30 cellular contexts compared by ENCODE assay signal in the genomic region with DNA sequence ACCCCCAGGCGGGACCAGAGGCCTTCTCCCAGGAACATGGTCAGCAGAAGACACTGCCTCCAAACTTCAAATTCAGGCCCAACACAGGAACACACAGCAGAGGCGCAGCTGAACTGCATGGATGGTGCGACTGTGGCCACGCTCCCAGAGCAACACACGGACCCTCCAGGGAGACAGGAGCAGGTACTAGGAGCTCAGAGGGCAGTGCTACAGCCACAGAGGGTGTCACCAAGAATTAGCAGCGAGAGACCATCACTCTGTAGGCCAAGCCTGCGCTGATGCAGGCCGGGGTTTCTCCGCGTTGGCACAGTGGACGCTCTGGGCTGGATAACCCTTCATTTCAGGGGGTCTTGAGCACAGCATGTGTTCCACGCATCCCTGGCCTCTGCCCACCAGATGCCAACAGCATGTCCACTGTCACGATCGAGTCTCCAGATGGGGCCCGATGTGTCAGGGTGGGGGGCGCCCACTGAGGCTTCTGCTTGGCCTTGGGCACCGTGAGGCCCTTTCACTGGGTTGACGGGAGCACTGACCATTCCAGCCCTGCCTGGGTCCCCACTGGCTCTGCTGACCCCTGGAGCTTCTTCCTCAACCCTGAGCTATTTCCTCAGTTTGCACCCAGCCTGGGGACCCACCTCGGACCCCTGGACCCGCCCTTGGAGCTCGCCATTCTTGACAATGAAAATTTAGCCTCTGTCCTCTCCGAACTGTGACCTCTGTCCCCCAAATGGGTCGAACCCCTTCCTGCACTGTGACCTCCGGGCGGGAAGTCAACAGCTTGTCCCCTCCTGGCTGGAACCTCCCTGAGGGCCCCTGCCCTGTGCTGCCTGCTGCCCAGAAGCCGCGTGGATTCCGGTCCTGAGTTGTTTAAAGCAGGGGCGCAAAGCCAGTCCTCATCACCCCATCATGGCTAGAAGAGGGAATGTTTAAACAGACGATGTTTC.
DNase-seq lines count a peak whose midpoint lies in the region; ATAC-seq and TF ChIP-seq lines count a peak whose summit lies in the region.
"Had no signal": no experiment of that assay in that cellular context is flagged by ENCODE, and none has a peak within 500 bp of the region (broad histone marks: within the 10 kb centered on the region; RNA-seq: fewer than 3 reads in every experiment).

No MANE protein-coding gene starts in this region.

- no peak overlapping the region for H3K27ac ChIP-seq in ovary
- no peak overlapping the region for H3K27ac ChIP-seq in upper lobe of left lung
- H3K27ac ChIP-seq: neural progenitor cell, psoas muscle, tibial nerve, WERI-Rb-1 had no signal

- TF ChIP-seq POLR2A in ovary (IDR thresholded peaks at IDR 0.05), result no peak
- no peak for TF ChIP-seq POLR2A in upper lobe of left lung (IDR thresholded peaks at IDR 0.05)

- H3K27me3 Mint-ChIP-seq in glutamatergic neuron (ENCODE audit: unreplicated experiment), result peaks cover 3% of the 10 kb centered on the region

- no peaks in the 10 kb centered on the region for H3K36me3 ChIP-seq in ovary
- H3K36me3 ChIP-seq in upper lobe of left lung, result no peaks in the 10 kb centered on the region
- H3K36me3 ChIP-seq: BE2C, breast epithelium, gastrocnemius medialis, neural progenitor cell, tibial nerve, WERI-Rb-1 had no signal

- H3K27ac Mint-ChIP-seq in glutamatergic neuron (ENCODE audit: unreplicated experiment), result no peak overlapping the region
- H3K27ac Mint-ChIP-seq: GM23338; neural progenitor cell; stimulated activated memory B cell treated with anti-CD40 and anti-IgM and Interleukin-4, amounts not matched to agents 10 μg/mL and 1 μg/mL and 100 μg/mL, for 72 hours had no signal

- H3K4me3 Mint-ChIP-seq in glutamatergic neuron (ENCODE audit: unreplicated experiment), result no peak overlapping the region
- H3K4me3 Mint-ChIP-seq: GM23338; neural progenitor cell; stimulated activated memory B cell treated with anti-CD40 and anti-IgM and Interleukin-4, amounts not matched to agents 10 μg/mL and 1 μg/mL and 100 μg/mL, for 72 hours had no signal

- peaks cover 15% of the 10 kb centered on the region for H3K36me3 Mint-ChIP-seq in glutamatergic neuron (ENCODE audit: unreplicated experiment)
- H3K36me3 Mint-ChIP-seq: neural progenitor cell; stimulated activated memory B cell treated with anti-CD40 and anti-IgM and Interleukin-4, amounts not matched to agents 10 μg/mL and 1 μg/mL and 100 μg/mL, for 72 hours had no signal

- ATAC-seq in Right ventricle myocardium inferior (no peak), left cardiac atrium (no peak), upper lobe of left lung (ENCODE audit: low FRiP score in 2 of 2) (no peak), HG03378 (IDR thresholded peaks at IDR 0.05; ENCODE audit: unreplicated experiment) (no peak)
- ATAC-seq: gastrocnemius medialis; GM23338; psoas muscle; stimulated activated memory B cell treated with anti-CD40 and anti-IgM and Interleukin-4, amounts not matched to agents 10 μg/mL and 1 μg/mL and 100 μg/mL, for 72 hours had no signal

- no peak for TF ChIP-seq EP300 in ovary (IDR thresholded peaks at IDR 0.05)
- TF ChIP-seq EP300 in upper lobe of left lung (IDR thresholded peaks at IDR 0.05), result no peak

- H3K4me1 Mint-ChIP-seq in glutamatergic neuron (ENCODE audit: low read depth, unreplicated experiment), result peaks cover 3% of the 10 kb centered on the region
- H3K4me1 Mint-ChIP-seq: stimulated activated memory B cell treated with anti-CD40 and anti-IgM and Interleukin-4, amounts not matched to agents 10 μg/mL and 1 μg/mL and 100 μg/mL, for 72 hours had no signal

- in situ Hi-C loops in GM13976 (cut with MboI; ENCODE audit: low sequenced_read_pairs, unreplicated experiment), result no loop called here

- H3K4me1 ChIP-seq in ovary (ENCODE audit: insufficient read depth), result no peaks in the 10 kb centered on the region
- peaks cover 5 to 24% (median 16%) of the 10 kb centered on the region in 4 donors for H3K4me1 ChIP-seq in upper lobe of left lung
- H3K4me1 ChIP-seq: BE2C, breast epithelium, neural progenitor cell had no signal

- intact Hi-C loops in Right ventricle myocardium inferior (cut with DNase I) (no loop called here), left cardiac atrium (cut with DNase I) (no loop called here), ovary (cut with DNase I) (no loop called here)

- 87 to 90% (median 90%) methylated on average over 30 of the region's 30 CpGs for WGBS in ovary, 3 donors
- 82 to 85% methylated on average over 12 to 30 of the region's 30 CpGs for WGBS in upper lobe of left lung, 2 donors

- H3K27me3 ChIP-seq in ovary, result no peaks in the 10 kb centered on the region
- H3K27me3 ChIP-seq in upper lobe of left lung, result no peaks in the 10 kb centered on the region
- H3K27me3 ChIP-seq: BE2C, neural progenitor cell, tibial nerve had no signal

- H3K4me3 ChIP-seq in ovary, result no peak overlapping the region
- H3K4me3 ChIP-seq in upper lobe of left lung, result no peak overlapping the region
- H3K4me3 ChIP-seq: breast epithelium, gastrocnemius medialis, GM23338, neural progenitor cell, psoas muscle, smooth muscle cell, tibial nerve had no signal

- peaks cover 3% of the 10 kb centered on the region for H3K9me3 Mint-ChIP-seq in glutamatergic neuron (ENCODE audit: unreplicated experiment)

- H3K9me3 ChIP-seq in ovary, result no peaks in the 10 kb centered on the region
- no peaks in the 10 kb centered on the region for H3K9me3 ChIP-seq in upper lobe of left lung
- H3K9me3 ChIP-seq: BE2C, breast epithelium, gastrocnemius medialis, psoas muscle had no signal

- DNase-seq in Right ventricle myocardium inferior (ENCODE audit: missing footprints) (peak; percentile 46), left cardiac atrium (no peak), glutamatergic neuron (peak; percentile 11), ovary (peak in 4 of 5 donors; percentile 7 to 30 (median 16)), upper lobe of left lung (peak; percentile 20 to 60), COLO829 (ENCODE audit: low spot score) (no peak), GM13976 (ENCODE audit: low spot score) (no peak)
- DNase-seq: activated CD4-positive, alpha-beta T cell treated with anti-CD3 and anti-CD28 coated beads, Interleukin-2, amount 50 U/mL, for 48 hours; activated naive CD4-positive, alpha-beta T cell treated with Interleukin-2 at 50 U/mL for 16 hours; amygdala; BE2C; GF-D8; hypothalamus; KBM-7; MM.1S; NCI-H1417 treated with DMSO at 0.1 percent for 48 hours; NCI-H2081 treated with DMSO at 0.1 percent for 48 hours; NCI-H446; SHP77 treated with DMSO at 0.1 percent for 48 hours; T-helper 9 cell; WERI-Rb-1 had no signal

- TF ChIP-seq CTCF in glutamatergic neuron (IDR thresholded peaks at IDR 0.05; ENCODE audit: partially characterized antibody, unreplicated experiment), result no peak
- TF ChIP-seq CTCF in ovary (IDR thresholded peaks at IDR 0.05), result no peak
- TF ChIP-seq CTCF in upper lobe of left lung (IDR thresholded peaks at IDR 0.05), result no peak
- no peak for TF ChIP-seq CTCF in GM13976 (IDR thresholded peaks at IDR 0.05; ENCODE audit: borderline replicate concordance, control extremely low read depth, extremely low read depth, insufficient read depth, missing control alignments)

Comparison
In these comparisons a context has a peak if more than half of its experiments do, and no peak if none do; other contexts are left out.
1. DNase-seq: peak in Right ventricle myocardium inferior (single experiment), glutamatergic neuron (single experiment), ovary (4 of 5) and upper lobe of left lung (2 of 2); none in left cardiac atrium (single experiment), COLO829 (single experiment) and GM13976 (single experiment).